11 cellular contexts compared by ENCODE assay signal in genomic region chr3:114650808-114651207, GRCh38.
DNase-seq lines count a peak whose midpoint lies in the region; ATAC-seq, FAIRE-seq and TF ChIP-seq lines count a peak whose summit lies in the region.
"Had no signal": no experiment of that assay in that cellular context is flagged by ENCODE, and none has a peak within 500 bp of the region (broad histone marks: within the 10 kb centered on the region; RNA-seq: fewer than 3 reads in every experiment).

No MANE protein-coding gene starts in this region.

- H3K36me3 ChIP-seq in uterus, result no peaks in the 10 kb centered on the region
- H3K36me3 ChIP-seq: BE2C had no signal

- no peak overlapping the region for H3K4me3 ChIP-seq in uterus

- no peaks in the 10 kb centered on the region for H3K27me3 ChIP-seq in uterus
- H3K27me3 ChIP-seq: BE2C had no signal

- peaks cover 0 to 12% of the 10 kb centered on the region in 2 donors for H3K4me1 ChIP-seq in uterus
- H3K4me1 ChIP-seq: BE2C had no signal

- TF ChIP-seq CTCF in uterus (IDR thresholded peaks at IDR 0.05), result no peak

- H3K9me3 ChIP-seq in uterus, result no peaks in the 10 kb centered on the region
- H3K9me3 ChIP-seq: BE2C had no signal

- DNase-seq in Right ventricle myocardium superior (no peak), cardiac septum (ENCODE audit: low spot score) (no peak), amniotic epithelial cell (ENCODE audit: low read depth) (peak; percentile 61), uterus (no peak), NCI-H1436 treated with DMSO at 0.1 percent for 48 hours (lab: John Stamatoyannopoulos, UW) (no peak)
- DNase-seq in stimulated activated CD4-positive, alpha-beta T cell treated with anti-CD3 and anti-CD28 coated beads, Interleukin-1b, Interleukin-23, amount 100 ng/mL, for 48 hours, result no peak
- DNase-seq: BE2C; stimulated activated naive CD4-positive, alpha-beta T cell; T-helper 9 cell had no signal

- ATAC-seq in Right ventricle myocardium superior (ENCODE audit: poor library complexity), result peak; percentile 36
- no peak for ATAC-seq in GM21390 (IDR thresholded peaks at IDR 0.05; ENCODE audit: unreplicated experiment)

- TF ChIP-seq POLR2A in uterus (IDR thresholded peaks at IDR 0.05), result no peak

- peak overlapping the region; percentile 45 to 76 for H3K27ac ChIP-seq in uterus

- FAIRE-seq in islet of Langerhans (lab: Jason Lieb, UNC), result peak; percentile 95

- intact Hi-C loops in Right ventricle myocardium superior (cut with DNase I) (no loop called here), cardiac septum (cut with DNase I) (no loop called here), uterus (cut with DNase I; ENCODE audit: low total_unique reads) (no loop called here)
